In genomic region chr1:7621334-7622219, GRCh38 we compare ENCODE assay signal across 19 cellular contexts.
A peak's percentile ranks its signal among the peaks of the same experiment; 100 is the strongest.
DNase-seq lines count a peak whose midpoint lies in the region; ATAC-seq, FAIRE-seq and TF ChIP-seq lines count a peak whose summit lies in the region.
"Had no signal": no experiment of that assay in that cellular context is flagged by ENCODE, and none has a peak within 500 bp of the region (broad histone marks: within the 10 kb centered on the region; RNA-seq: fewer than 3 reads in every experiment).

No MANE protein-coding gene starts in this region.

- FAIRE-seq in pancreas (lab: Jason Lieb, UNC): no peak
- FAIRE-seq: bronchial epithelial cell had no signal

- no peak overlapping the region for H3K27ac Mint-ChIP-seq in endothelial cell (ENCODE audit: unreplicated experiment)
- H3K27ac Mint-ChIP-seq: H9 had no signal

- peak overlapping the region in 1 of 4 donors; percentile 28 for H3K27ac ChIP-seq in pancreas
- H3K27ac ChIP-seq: BLaER1 treated with 17β-estradiol and CSF1 and Interleukin-3, amounts not matched to agents 10 nM and 100 nM; esophagus squamous epithelium; thoracic aorta had no signal

- WGBS in pancreas, 2 donors: 25 to 26% methylated on average over 24 of the region's 24 CpGs

- peak in 3 of 4 donors; percentile 60 to 84 (median 63) for ATAC-seq in pancreas
- ATAC-seq in HG03571 (IDR thresholded peaks at IDR 0.05; ENCODE audit: unreplicated experiment): no peak

- no peaks in the 10 kb centered on the region for H3K27me3 ChIP-seq in pancreas
- H3K27me3 ChIP-seq: BLaER1 treated with 17β-estradiol and CSF1 and Interleukin-3, amounts not matched to agents 10 nM and 100 nM had no signal

- peak; percentile 6 for DNase-seq in ELR (ENCODE audit: low read depth)
- DNase-seq in NB4 (ENCODE audit: low read depth): peak; percentile 75
- DNase-seq in epithelial cell of proximal tubule (ENCODE audit: low read depth): peak; percentile 20
- DNase-seq in pancreas: no peak
- DNase-seq in NCI-H2107 treated with DMSO at 0.1 percent for 48 hours (lab: John Stamatoyannopoulos, UW; ENCODE audit: unreplicated experiment): no peak
- DNase-seq in SHP77 treated with DMSO at 0.1 percent for 48 hours (lab: John Stamatoyannopoulos, UW): no peak
- DNase-seq in endothelial cell (ENCODE audit: low spot score): no peak
- DNase-seq: activated CD4-positive, alpha-beta T cell treated with anti-CD3 and anti-CD28 coated beads for 4 hours; activated T-cell treated with anti-CD3 and anti-CD28 coated beads for 4 hours; esophagus squamous epithelium; H9; NCI-H2081; NCI-H526; stimulated activated CD4-positive, alpha-beta T cell treated with anti-CD3 and anti-CD28 coated beads, Interleukin-2, amount 100 ng/mL, for 24 hours had no signal

- no peaks in the 10 kb centered on the region for H3K27me3 Mint-ChIP-seq in endothelial cell (ENCODE audit: unreplicated experiment)

- H3K36me3 Mint-ChIP-seq in endothelial cell (ENCODE audit: low read depth, unreplicated experiment): no peaks in the 10 kb centered on the region
- H3K36me3 Mint-ChIP-seq: activated naive CD4-positive, alpha-beta T cell treated with anti-CD3 and anti-CD28 coated beads, Interleukin-2, amount 50 U/mL, for 24 hours had no signal

- TF ChIP-seq POLR2A in NB4 (IDR thresholded peaks at IDR 0.05; ENCODE audit: extremely low read depth, insufficient read length): no peak

- no peaks in the 10 kb centered on the region for H3K4me1 ChIP-seq in pancreas
- H3K4me1 ChIP-seq: esophagus squamous epithelium had no signal

- no peak overlapping the region for H3K4me3 Mint-ChIP-seq in endothelial cell (ENCODE audit: unreplicated experiment)
- H3K4me3 Mint-ChIP-seq: activated naive CD4-positive, alpha-beta T cell treated with anti-CD3 and anti-CD28 coated beads, Interleukin-2, amount 50 U/mL, for 24 hours; H9 had no signal

- H3K4me3 ChIP-seq in NB4 (ENCODE audit: low read depth, low read length): no peak overlapping the region
- peak overlapping the region; percentile 15 for H3K4me3 ChIP-seq in epithelial cell of proximal tubule (ENCODE audit: low read depth, low read length)
- H3K4me3 ChIP-seq in pancreas: no peak overlapping the region
- H3K4me3 ChIP-seq: BLaER1 treated with 17β-estradiol and CSF1 and Interleukin-3, amounts not matched to agents 10 nM and 100 nM; esophagus squamous epithelium; thoracic aorta had no signal

- no peaks in the 10 kb centered on the region for H3K36me3 ChIP-seq in pancreas
- H3K36me3 ChIP-seq: BLaER1 treated with 17β-estradiol and CSF1 and Interleukin-3, amounts not matched to agents 10 nM and 100 nM; esophagus squamous epithelium; thoracic aorta had no signal

- TF ChIP-seq CTCF in NB4 (IDR thresholded peaks at IDR 0.05; ENCODE audit: low read depth, low read length) (no peak), epithelial cell of proximal tubule (conservative IDR thresholded peaks at IDR 0.05; ENCODE audit: low read depth, low read length) (no peak), pancreas (IDR thresholded peaks at IDR 0.05) (no peak), endothelial cell (IDR thresholded peaks at IDR 0.05; ENCODE audit: unreplicated experiment) (no peak)

- peaks cover 5% of the 10 kb centered on the region for H3K4me1 Mint-ChIP-seq in endothelial cell (ENCODE audit: unreplicated experiment)
- H3K4me1 Mint-ChIP-seq: activated naive CD4-positive, alpha-beta T cell treated with anti-CD3 and anti-CD28 coated beads, Interleukin-2, amount 50 U/mL, for 24 hours had no signal

- no peaks in the 10 kb centered on the region for H3K9me3 ChIP-seq in pancreas
- H3K9me3 ChIP-seq: BLaER1 treated with 17β-estradiol and CSF1 and Interleukin-3, amounts not matched to agents 10 nM and 100 nM; esophagus squamous epithelium; thoracic aorta had no signal

- intact Hi-C loops in pancreas (cut with DNase I): no loop called here

- H3K9me3 Mint-ChIP-seq in endothelial cell (ENCODE audit: unreplicated experiment): no peaks in the 10 kb centered on the region
- H3K9me3 Mint-ChIP-seq: activated naive CD4-positive, alpha-beta T cell treated with anti-CD3 and anti-CD28 coated beads, Interleukin-2, amount 50 U/mL, for 24 hours; H9 had no signal

Comparison
In these comparisons a context has a peak if more than half of its experiments do, and no peak if none do; other contexts are left out.
1. DNase-seq: peak in ELR (single experiment), NB4 (single experiment) and epithelial cell of proximal tubule (single experiment); none in pancreas (0 of 6), NCI-H2107 treated with DMSO at 0.1 percent for 48 hours (single experiment), SHP77 treated with DMSO at 0.1 percent for 48 hours (single experiment) and endothelial cell (single experiment).